ENCODE assay signal across 6 cellular contexts in the genomic region with DNA sequence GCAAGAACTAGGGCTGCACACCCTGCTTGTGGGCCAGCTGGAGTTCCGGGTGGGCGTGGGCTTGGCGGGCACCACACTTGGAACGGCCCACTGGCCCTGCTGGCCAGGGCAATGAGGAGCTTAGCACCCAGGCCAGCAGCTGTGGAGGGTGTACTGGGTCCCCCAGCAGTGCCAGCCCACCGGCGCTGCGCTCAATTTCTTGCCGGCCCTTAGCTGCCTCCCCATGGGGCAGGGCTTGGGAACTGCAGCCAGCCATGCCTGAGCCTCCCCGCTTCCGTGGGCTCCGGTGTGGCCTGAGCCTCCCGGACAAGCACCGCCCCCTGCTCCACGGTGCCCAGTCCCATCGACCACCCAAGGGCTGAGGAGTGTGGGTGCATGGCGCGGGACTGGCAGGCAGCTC. TPM values are rescaled to one million over a fixed set of nuclear protein-coding genes. Genes with fewer than 3 reads are reported as not detected.
DNase-seq lines count a peak whose midpoint lies in the region; TF ChIP-seq lines count a peak whose summit lies in the region.
"Not testable (repeated sequence)": the region's sequence is repeated elsewhere in the genome, so short reads cannot be mapped to it uniquely, and the experiment has no call there.

No MANE protein-coding gene starts in this region.

- H3K36me3 ChIP-seq in hepatocyte (replicated peaks; ENCODE audit: insufficient read depth, low read depth); trophoblast cell (ENCODE audit: control insufficient read depth in 1 of 2, insufficient read depth in 2 of 2, low read length in 2 of 2); stomach: not testable (repeated sequence)

- not testable (repeated sequence) for TF ChIP-seq CTCF in C4-2B (conservative IDR thresholded peaks at IDR 0.05); Calu3 (IDR thresholded peaks at IDR 0.05; ENCODE audit: unreplicated experiment); VCaP (conservative IDR thresholded peaks at IDR 0.05); hepatocyte (IDR thresholded peaks at IDR 0.05; ENCODE audit: poor library complexity); stomach (IDR thresholded peaks at IDR 0.05)

- not testable (repeated sequence) for H3K27me3 ChIP-seq in hepatocyte; trophoblast cell (ENCODE audit: insufficient read depth, low read length); stomach

- WGBS in hepatocyte (ENCODE audit: low lambda C conversion rate, missing lambda C conversion rate): 97% methylated on average over 15 of the region's 17 CpGs
- WGBS in trophoblast cell (ENCODE audit: extremely low coverage, insufficient coverage, insufficient read length): no CpG with 5 or more reads among the region's 17 CpGs
- 94 to 100% (median 98%) methylated on average over 2 to 17 of the region's 17 CpGs for WGBS in stomach, 5 donors

- CTCF ChIA-PET in Calu3 (lab: Charles Lee): interaction anchor here (1.1 kb wide), 1 partner anchor 9 kb away, joined by 5 read pairs; no protein-coding TSS in a partner anchor

- intact Hi-C loops in Calu3 (cut with micrococcal nuclease; ENCODE audit: unreplicated experiment); stomach (cut with DNase I; ENCODE audit: low total_unique reads): not testable (repeated sequence)

- not testable (repeated sequence) for H3K9me3 Mint-ChIP-seq in Calu3 (ENCODE audit: low read depth, unreplicated experiment)

- H3K36me3 Mint-ChIP-seq in Calu3 (ENCODE audit: insufficient read depth, unreplicated experiment): not testable (repeated sequence)

- H2AK5ac ChIP-seq in trophoblast cell (ENCODE audit: low read length): peak overlapping the region; percentile 72

- H3K27ac ChIP-seq in C4-2B: peak overlapping the region; percentile 43
- H3K27ac ChIP-seq in VCaP: peak overlapping the region; percentile 5; the same call in 1 of the 2 replicates
- peak overlapping the region; percentile 88 for H3K27ac ChIP-seq in hepatocyte
- H3K27ac ChIP-seq in trophoblast cell (ENCODE audit: low read depth, low read length): peak overlapping the region; percentile 13
- H3K27ac ChIP-seq in stomach: peak overlapping the region in 4 of 5 donors; percentile 15 to 29 (median 23)

- not testable (repeated sequence) for H4K20me1 ChIP-seq in hepatocyte (ENCODE audit: insufficient read depth, poor library complexity, severe bottlenecking)

- not testable (repeated sequence) for H3K27me3 Mint-ChIP-seq in Calu3 (ENCODE audit: unreplicated experiment)

- H4K12ac ChIP-seq in trophoblast cell (ENCODE audit: low read depth, low read length): not testable (repeated sequence)

- H2AFZ ChIP-seq in hepatocyte; trophoblast cell (ENCODE audit: insufficient read depth, low read length, poor library complexity): not testable (repeated sequence)

- H3K4me3 ChIP-seq in hepatocyte; trophoblast cell (ENCODE audit: low read depth, low read length); stomach: not testable (repeated sequence)

- peak overlapping the region; percentile 91 for H2BK12ac ChIP-seq in trophoblast cell (ENCODE audit: low read length)

- H3K4ac ChIP-seq in trophoblast cell (ENCODE audit: low read depth, low read length): not testable (repeated sequence)

- peak overlapping the region; percentile 23 for H2BK120ac ChIP-seq in trophoblast cell (ENCODE audit: insufficient read depth, low read length, poor library complexity)

- peaks cover 12% of the 10 kb centered on the region for H3K4me1 Mint-ChIP-seq in Calu3 (ENCODE audit: low read depth, unreplicated experiment)

- not testable (repeated sequence) for H3K4me3 Mint-ChIP-seq in Calu3 (ENCODE audit: low read depth, unreplicated experiment)

- not testable (repeated sequence) for H3K14ac ChIP-seq in trophoblast cell (ENCODE audit: low read length)

- peak overlapping the region; percentile 69 for H3K27ac Mint-ChIP-seq in Calu3 (ENCODE audit: unreplicated experiment)

- H4K8ac ChIP-seq in trophoblast cell (ENCODE audit: low read depth, low read length): peak overlapping the region; percentile 2

- not testable (repeated sequence) for TF ChIP-seq EP300 in stomach (IDR thresholded peaks at IDR 0.05)

- H3K4me2 ChIP-seq in hepatocyte; trophoblast cell (ENCODE audit: low read length): not testable (repeated sequence)

- H4K91ac ChIP-seq in trophoblast cell (ENCODE audit: low read depth, low read length): peak overlapping the region; percentile 87

- H3K9me3 ChIP-seq in hepatocyte (ENCODE audit: low read depth); trophoblast cell (ENCODE audit: insufficient read depth, low read depth, low read length); stomach: not testable (repeated sequence)

- TF ChIP-seq POLR2A in stomach (IDR thresholded peaks at IDR 0.05): not testable (repeated sequence)

- H3K79me1 ChIP-seq in trophoblast cell (ENCODE audit: low read length): not testable (repeated sequence)

- H3K79me2 ChIP-seq in hepatocyte; trophoblast cell (ENCODE audit: control insufficient read depth, insufficient read depth, low read length, poor library complexity): not testable (repeated sequence)

- H3K4me1 ChIP-seq in hepatocyte (ENCODE audit: insufficient read depth): peaks cover 11% of the 10 kb centered on the region
- not testable (repeated sequence) for H3K4me1 ChIP-seq in trophoblast cell (ENCODE audit: control insufficient read depth in 1 of 2, insufficient read depth in 2 of 2, low read length in 2 of 2)
- H3K4me1 ChIP-seq in stomach: peaks cover 4 to 16% (median 6%) of the 10 kb centered on the region in 4 donors

- not testable (repeated sequence) for H3K23ac ChIP-seq in trophoblast cell (ENCODE audit: low read length)

- peak overlapping the region; percentile 2 for H2BK5ac ChIP-seq in trophoblast cell (ENCODE audit: low read depth, low read length, poor library complexity)

- not testable (repeated sequence) for DNase-seq in Calu3; hepatocyte (ENCODE audit: low spot score); trophoblast cell; stomach

- not testable (repeated sequence) for H3K9ac ChIP-seq in trophoblast cell (ENCODE audit: low read length)

- H3K9me2 ChIP-seq in hepatocyte (replicated peaks; ENCODE audit: insufficient read depth): not testable (repeated sequence)

- H3K18ac ChIP-seq in trophoblast cell (ENCODE audit: low read length): not testable (repeated sequence)

- not testable (repeated sequence) for BruUV-seq in Calu3 (replicated peaks; lab: Mats Ljungman, UMichigan)

RNA-seq across cellular contexts. Expression of a gene that starts 25.6 kb away (rescaled TPM):
- total RNA-seq in Calu3 (2022) (178 and 206 TPM in 2 replicates), hepatocyte (113 and 119 TPM in 2 replicates), stomach (100 to 1,000 TPM in 1 of 5 donors, 10 to 100 TPM in 4; 15.2 to 147 (median 23.3) TPM)
- polyA plus RNA-seq in hepatocyte (120 and 127 TPM in 2 replicates), stomach (10 to 100 TPM; 25.2 to 32.5 (median 26.9) TPM)
- 61.0 and 61.4 TPM in 2 replicates for polyA plus RNA-seq in trophoblast cell (2013)

Comparison
In these comparisons a context has a peak if more than half of its experiments do, and no peak if none do; other contexts are left out.
1. H3K27ac ChIP-seq: peak in every context shown above with its lines; median percentile 88 in hepatocyte; 43 in C4-2B; 23 in stomach; 13 in trophoblast cell; 5 in VCaP.